18 cellular contexts compared by ENCODE assay signal in genomic region chr17:33137411-33137810, GRCh38.
"Had no signal": no experiment of that assay in that cellular context is flagged by ENCODE, and none has a peak within 500 bp of the region (broad histone marks: within the 10 kb centered on the region; RNA-seq: fewer than 3 reads in every experiment).

No MANE protein-coding gene starts in this region.

- H3K9me3 ChIP-seq: breast epithelium, gastrocnemius medialis, mucosa of descending colon, ovary, thyroid gland had no signal

- H3K36me3 Mint-ChIP-seq: activated naive CD8-positive, alpha-beta T cell treated with anti-CD3 and anti-CD28 coated beads, Interleukin-2, amount 10 ng/mL, durations not matched to agents 7 days and 5 days; naive thymus-derived CD4-positive, alpha-beta T cell; stimulated activated memory B cell treated with anti-CD40 and anti-IgM and Interleukin-4, amounts not matched to agents 10 μg/mL and 1 μg/mL and 100 μg/mL, for 72 hours had no signal

- H3K4me3 Mint-ChIP-seq: activated naive CD8-positive, alpha-beta T cell treated with anti-CD3 and anti-CD28 coated beads, Interleukin-2, amount 10 ng/mL, durations not matched to agents 7 days and 5 days; endodermal cell; naive thymus-derived CD4-positive, alpha-beta T cell; stimulated activated memory B cell treated with anti-CD40 and anti-IgM and Interleukin-4, amounts not matched to agents 10 μg/mL and 1 μg/mL and 100 μg/mL, for 72 hours had no signal

- H3K27me3 ChIP-seq: breast epithelium, gastrocnemius medialis, ovary, thyroid gland had no signal

- H3K4me1 ChIP-seq: breast epithelium, gastrocnemius medialis, thyroid gland had no signal

- H3K36me3 ChIP-seq: breast epithelium, gastrocnemius medialis, ovary, thyroid gland had no signal

- H3K9me3 Mint-ChIP-seq: activated naive CD8-positive, alpha-beta T cell treated with anti-CD3 and anti-CD28 coated beads, Interleukin-2, amount 10 ng/mL, durations not matched to agents 7 days and 5 days; endodermal cell; stimulated activated memory B cell treated with anti-CD40 and anti-IgM and Interleukin-4, amounts not matched to agents 10 μg/mL and 1 μg/mL and 100 μg/mL, for 72 hours had no signal

- ATAC-seq: gastrocnemius medialis; left lobe of liver; mucosa of descending colon; naive thymus-derived CD4-positive, alpha-beta T cell; stimulated activated memory B cell treated with anti-CD40 and anti-IgM and Interleukin-4, amounts not matched to agents 10 μg/mL and 1 μg/mL and 100 μg/mL, for 72 hours had no signal

- H3K4me3 ChIP-seq: breast epithelium, dorsolateral prefrontal cortex, gastrocnemius medialis, mucosa of descending colon, ovary, thyroid gland had no signal

- H3K4me1 Mint-ChIP-seq: activated naive CD8-positive, alpha-beta T cell treated with anti-CD3 and anti-CD28 coated beads, Interleukin-2, amount 10 ng/mL, durations not matched to agents 7 days and 5 days; endodermal cell; naive thymus-derived CD4-positive, alpha-beta T cell; stimulated activated memory B cell treated with anti-CD40 and anti-IgM and Interleukin-4, amounts not matched to agents 10 μg/mL and 1 μg/mL and 100 μg/mL, for 72 hours had no signal

- H3K27ac ChIP-seq: breast epithelium, dorsolateral prefrontal cortex, gastrocnemius medialis, ovary, thyroid gland had no signal

- DNase-seq: activated CD4-positive, CD25-positive, alpha-beta regulatory T cell treated with anti-CD3 and anti-CD28 coated beads, Interleukin-2, amount 50 U/mL, for 72 hours; activated naive CD4-positive, alpha-beta T cell; activated naive CD8-positive, alpha-beta T cell treated with anti-CD3 and anti-CD28 coated beads, Interleukin-2, amount 10 ng/mL, durations not matched to agents 7 days and 5 days; activated T-cell treated with anti-CD3 and anti-CD28 coated beads for 4 hours; anterior cingulate cortex; dorsolateral prefrontal cortex; endodermal cell; gastrocnemius medialis; islet precursor cell; mucosa of descending colon; naive thymus-derived CD4-positive, alpha-beta T cell; ovary; stimulated activated CD4-positive, alpha-beta T cell treated with anti-CD3 and anti-CD28 coated beads, Interleukin-2, amount 100 ng/mL, for 48 hours; T-helper 9 cell; thyroid gland had no signal

- H3K27ac Mint-ChIP-seq: activated naive CD8-positive, alpha-beta T cell treated with anti-CD3 and anti-CD28 coated beads, Interleukin-2, amount 10 ng/mL, durations not matched to agents 7 days and 5 days; endodermal cell; naive thymus-derived CD4-positive, alpha-beta T cell; stimulated activated memory B cell treated with anti-CD40 and anti-IgM and Interleukin-4, amounts not matched to agents 10 μg/mL and 1 μg/mL and 100 μg/mL, for 72 hours had no signal
